ENCODE assay signal across 23 cellular contexts in genomic region chr1:184514447-184514846, GRCh38.
"Had no signal": no experiment of that assay in that cellular context is flagged by ENCODE, and none has a peak within 500 bp of the region (broad histone marks: within the 10 kb centered on the region; RNA-seq: fewer than 3 reads in every experiment).

No MANE protein-coding gene starts in this region.

- H3K27ac ChIP-seq: lower lobe of right lung, SK-N-MC, spleen, upper lobe of left lung, VCaP had no signal

- H3K9me3 ChIP-seq: gastroesophageal sphincter, heart right ventricle, lower lobe of right lung, spleen, thoracic aorta, upper lobe of left lung had no signal

- H3K27ac Mint-ChIP-seq: activated CD4-positive, alpha-beta T cell treated with anti-CD3 and anti-CD28 coated beads, Interleukin-2, amount 10 ng/mL, durations not matched to agents 7 days and 5 days; activated CD8-positive, alpha-beta T cell treated with anti-CD3 and anti-CD28 coated beads, Interleukin-2, amount 10 ng/mL, durations not matched to agents 7 days and 5 days; activated naive CD8-positive, alpha-beta T cell treated with anti-CD3 and anti-CD28 coated beads for 36 hours; naive thymus-derived CD4-positive, alpha-beta T cell had no signal

- H3K9me3 Mint-ChIP-seq: activated CD4-positive, alpha-beta T cell treated with anti-CD3 and anti-CD28 coated beads, Interleukin-2, amount 10 ng/mL, durations not matched to agents 7 days and 5 days; activated naive CD8-positive, alpha-beta T cell treated with anti-CD3 and anti-CD28 coated beads for 36 hours; neural crest cell had no signal

- H3K36me3 Mint-ChIP-seq: activated naive CD8-positive, alpha-beta T cell treated with anti-CD3 and anti-CD28 coated beads for 36 hours; naive thymus-derived CD4-positive, alpha-beta T cell had no signal

- DNase-seq: activated CD4-positive, alpha-beta T cell treated with anti-CD3 and anti-CD28 coated beads, Interleukin-2, amount 10 ng/mL, durations not matched to agents 7 days and 5 days; activated CD8-positive, alpha-beta T cell treated with anti-CD3 and anti-CD28 coated beads, Interleukin-2, amount 10 ng/mL, durations not matched to agents 7 days and 5 days; activated naive CD4-positive, alpha-beta T cell; activated naive CD8-positive, alpha-beta T cell treated with anti-CD3 and anti-CD28 coated beads for 36 hours; activated T-cell treated with anti-CD3 and anti-CD28 coated beads, Interleukin-2, amount 50 U/mL, for 1 hour; amygdala; cerebellar nuclear complex; heart right ventricle; kidney; lower lobe of right lung; naive thymus-derived CD4-positive, alpha-beta T cell; retina; spleen; stimulated activated CD4-positive, alpha-beta T cell treated with anti-CD3 and anti-CD28 coated beads, Interleukin-4, amount 100 ng/mL, for 1 hour; stimulated activated naive CD4-positive, alpha-beta T cell treated with Interleukin-2 at 50 U/mL for 16 hours; upper lobe of left lung had no signal

- H3K27me3 Mint-ChIP-seq: activated CD4-positive, alpha-beta T cell treated with anti-CD3 and anti-CD28 coated beads, Interleukin-2, amount 10 ng/mL, durations not matched to agents 7 days and 5 days had no signal

- ATAC-seq: activated CD4-positive, CD25-positive, alpha-beta regulatory T cell treated with anti-CD3 and anti-CD28 coated beads, Interleukin-2, amount 50 U/mL, for 24 hours; activated CD8-positive, alpha-beta T cell treated with anti-CD3 and anti-CD28 coated beads, Interleukin-2, amount 10 ng/mL, durations not matched to agents 7 days and 5 days; left lobe of liver; lower lobe of right lung; naive thymus-derived CD4-positive, alpha-beta T cell had no signal

- H3K4me1 Mint-ChIP-seq: activated CD4-positive, alpha-beta T cell treated with anti-CD3 and anti-CD28 coated beads, Interleukin-2, amount 10 ng/mL, durations not matched to agents 7 days and 5 days; activated naive CD8-positive, alpha-beta T cell treated with anti-CD3 and anti-CD28 coated beads for 36 hours; neural crest cell had no signal

- H3K4me1 ChIP-seq: spleen had no signal

- H3K4me3 Mint-ChIP-seq: activated CD4-positive, alpha-beta T cell treated with anti-CD3 and anti-CD28 coated beads, Interleukin-2, amount 10 ng/mL, durations not matched to agents 7 days and 5 days; activated CD8-positive, alpha-beta T cell treated with anti-CD3 and anti-CD28 coated beads, Interleukin-2, amount 10 ng/mL, durations not matched to agents 7 days and 5 days; activated naive CD8-positive, alpha-beta T cell treated with anti-CD3 and anti-CD28 coated beads for 36 hours; naive thymus-derived CD4-positive, alpha-beta T cell; neural crest cell had no signal

- H3K4me3 ChIP-seq: gastroesophageal sphincter, heart right ventricle, lower lobe of right lung, SK-N-MC, spleen, thoracic aorta, upper lobe of left lung had no signal

- H3K36me3 ChIP-seq: gastroesophageal sphincter, lower lobe of right lung, spleen, thoracic aorta had no signal

- H3K27me3 ChIP-seq: gastroesophageal sphincter, heart right ventricle, spleen, upper lobe of left lung had no signal
